In genomic region chr9:96383165-96383939, GRCh38 we compare ENCODE assay signal across 8 cellular contexts. TPM values are rescaled to one million over a fixed set of nuclear protein-coding genes. Genes with fewer than 3 reads are reported as not detected.
DNase-seq lines count a peak whose midpoint lies in the region; ATAC-seq lines count a peak whose summit lies in the region.

SLC35D2 (minus strand) TSS chr9:96383711; CDS start chr9:96383634, 77 bp downstream.

- DNase-seq in activated naive CD4-positive, alpha-beta T cell treated with Interleukin-2 at 50 U/mL for 16 hours, result peak; percentile 25
- DNase-seq in activated naive CD4-positive, alpha-beta T cell (lab: John Stamatoyannopoulos, UW), result no peak
- peak; percentile 67 for DNase-seq in NCI-H226
- DNase-seq in cardiac septum (ENCODE audit: low spot score), result peak; percentile 80
- DNase-seq in occipital lobe (lab: John Stamatoyannopoulos, UW), result peak; percentile 40
- no peak for DNase-seq in KG1 (lab: John Stamatoyannopoulos, UW)

- H3K27ac ChIP-seq in angular gyrus (ENCODE audit: low read depth, low read length), result peak within 1 kb of the TSS; percentile 64

- intact Hi-C loops in cardiac septum (cut with DNase I), result loop anchor here (5.0 kb wide), 2 partner anchors 34 to 41 kb away; partner anchors contain the start of gene ZNF367

- ATAC-seq in GM21360 (IDR thresholded peaks at IDR 0.05; ENCODE audit: unreplicated experiment), result no peak

RNA-seq across cellular contexts. Expression of gene SLC35D2, which starts in this region (rescaled TPM):
- total RNA-seq in cardiac septum, result 12.9 TPM
- total RNA-seq in occipital lobe, result 2.2 TPM

Comparison
In these comparisons a context has a peak if more than half of its experiments do, and no peak if none do; other contexts are left out.
1. DNase-seq: peak in activated naive CD4-positive, alpha-beta T cell treated with Interleukin-2 at 50 U/mL for 16 hours (single experiment), NCI-H226 (single experiment), cardiac septum (single experiment) and occipital lobe (single experiment); none in activated naive CD4-positive, alpha-beta T cell (0 of 4) and KG1 (single experiment).